In genomic region chr19:32691291-32691951, GRCh38 we compare ENCODE assay signal across 8 cellular contexts. TPM values are rescaled to one million over a fixed set of nuclear protein-coding genes. Genes with fewer than 3 reads are reported as not detected.
DNase-seq lines count a peak whose midpoint lies in the region; ATAC-seq and TF ChIP-seq lines count a peak whose summit lies in the region.

NUDT19 (plus strand) TSS chr19:32691821; CDS start chr19:32691961, 140 bp downstream.

- TF ChIP-seq CTCF in AG09319 (IDR thresholded peaks at IDR 0.05; ENCODE audit: low read depth, low read length), result no peak
- TF ChIP-seq CTCF in chondrocyte (IDR thresholded peaks at IDR 0.05), result no peak

- peak; percentile 35 for DNase-seq in AG09319 (ENCODE audit: extremely low read depth, low read depth)
- peak; percentile 97 for DNase-seq in NCI-H2227 treated with DMSO at 0.1 percent for 48 hours (lab: John Stamatoyannopoulos, UW)
- DNase-seq in activated CD4-positive, CD25-positive, alpha-beta regulatory T cell treated with anti-CD3 and anti-CD28 coated beads, Interleukin-2, amount 50 U/mL, for 72 hours, result peak; percentile 81
- DNase-seq in chondrocyte (ENCODE audit: low spot score), result peak; percentile 95
- DNase-seq in stimulated activated CD4-positive, alpha-beta T cell treated with anti-CD3 and anti-CD28 coated beads, Interleukin-1b, Interleukin-23, amount 100 ng/mL, for 4 hours (ENCODE audit: low read depth in 2 of 2), result peak; percentile 53 to 71

- H3K27ac Mint-ChIP-seq in chondrocyte (ENCODE audit: unreplicated experiment), result peak within 1 kb of the TSS; percentile 86

- H3K27me3 Mint-ChIP-seq in chondrocyte (ENCODE audit: low read depth), result no peaks in the 10 kb centered on the region

- peak within 1 kb of the TSS; percentile 65 for H3K27ac ChIP-seq in layer of hippocampus (ENCODE audit: low read depth, low read length)

- H3K27me3 ChIP-seq in layer of hippocampus (ENCODE audit: control insufficient read depth, insufficient read depth, low read length), result no peaks in the 10 kb centered on the region

- ATAC-seq in GM19023 (IDR thresholded peaks at IDR 0.05; ENCODE audit: unreplicated experiment) (peak; percentile 92), HG03175 (IDR thresholded peaks at IDR 0.05; ENCODE audit: unreplicated experiment) (peak; percentile 91)

- peak within 1 kb of the TSS; percentile 67 for H3K4me3 Mint-ChIP-seq in chondrocyte (ENCODE audit: unreplicated experiment)

- H3K36me3 Mint-ChIP-seq in chondrocyte (ENCODE audit: low read depth), result no peaks in the 10 kb centered on the region

- H3K9me3 Mint-ChIP-seq in chondrocyte (ENCODE audit: low read depth), result no peaks in the 10 kb centered on the region

- peaks cover 45% of the 10 kb centered on the region for H3K4me1 Mint-ChIP-seq in chondrocyte (ENCODE audit: low read depth)

RNA-seq across cellular contexts. Expression of gene NUDT19, which starts in this region (rescaled TPM):
- total RNA-seq in chondrocyte, result 8.2 to 11.1 TPM (median 10.0 TPM) in 3 replicates

Comparison
In these comparisons a context has a peak if more than half of its experiments do, and no peak if none do; other contexts are left out.
1. Peak in every context shown above with its lines: DNase-seq, ATAC-seq and H3K27ac ChIP-seq.
2. DNase-seq: peak in every context shown above with its lines; median percentile 97 in NCI-H2227 treated with DMSO at 0.1 percent for 48 hours; 95 in chondrocyte; 81 in activated CD4-positive, CD25-positive, alpha-beta regulatory T cell treated with anti-CD3 and anti-CD28 coated beads, Interleukin-2, amount 50 U/mL, for 72 hours; 62 in stimulated activated CD4-positive, alpha-beta T cell treated with anti-CD3 and anti-CD28 coated beads, Interleukin-1b, Interleukin-23, amount 100 ng/mL, for 4 hours; 35 in AG09319.